24 cellular contexts compared by ENCODE assay signal in genomic region chr2:124683536-124684407, GRCh38.
DNase-seq lines count a peak whose midpoint lies in the region; ATAC-seq and TF ChIP-seq lines count a peak whose summit lies in the region.
"Had no signal": no experiment of that assay in that cellular context is flagged by ENCODE, and none has a peak within 500 bp of the region (broad histone marks: within the 10 kb centered on the region; RNA-seq: fewer than 3 reads in every experiment).

No MANE protein-coding gene starts in this region.

- TF ChIP-seq CTCF in fibroblast of pulmonary artery (IDR thresholded peaks at IDR 0.05; ENCODE audit: low read length, missing control alignments) (no peak), right atrium auricular region (IDR thresholded peaks at IDR 0.05) (no peak)

- no peaks in the 10 kb centered on the region for H3K36me3 ChIP-seq in right atrium auricular region
- H3K36me3 ChIP-seq: esophagus squamous epithelium, heart left ventricle, ovary, stomach, upper lobe of right lung had no signal

- H3K27ac ChIP-seq in right atrium auricular region: no peak overlapping the region
- H3K27ac ChIP-seq: esophagus squamous epithelium, heart left ventricle, ovary, RWPE1, stomach, upper lobe of right lung had no signal

- no peaks in the 10 kb centered on the region for H3K4me1 ChIP-seq in right atrium auricular region
- H3K4me1 ChIP-seq: esophagus squamous epithelium, heart left ventricle, stomach, upper lobe of right lung had no signal

- no peaks in the 10 kb centered on the region for H3K9me3 ChIP-seq in right atrium auricular region
- H3K9me3 ChIP-seq: ovary, upper lobe of right lung had no signal

- H3K4me3 ChIP-seq in fibroblast of pulmonary artery (replicated peaks; ENCODE audit: low read depth, low read length) (no peak overlapping the region), right atrium auricular region (no peak overlapping the region)
- H3K4me3 ChIP-seq: esophagus squamous epithelium, heart left ventricle, lung, ovary, stomach, upper lobe of right lung had no signal

- ATAC-seq in GM21381 (IDR thresholded peaks at IDR 0.05; ENCODE audit: unreplicated experiment) (no peak), left lobe of liver (no peak), HG02970 (IDR thresholded peaks at IDR 0.05; ENCODE audit: low FRiP score, unreplicated experiment) (no peak)
- ATAC-seq: heart left ventricle, upper lobe of right lung had no signal

- DNase-seq in DMS153 treated with DMSO at 0.1 percent for 48 hours (lab: John Stamatoyannopoulos, UW; ENCODE audit: unreplicated experiment) (peak; percentile 63), NCI-H1105 (lab: John Stamatoyannopoulos, UW) (peak; percentile 67), NCI-H345 treated with DMSO at 0.1 percent for 48 hours (lab: John Stamatoyannopoulos, UW; ENCODE audit: unreplicated experiment) (peak; percentile 74), fibroblast of pulmonary artery (ENCODE audit: low read depth) (peak; percentile 13), left lobe of liver (ENCODE audit: low spot score) (no peak), right atrium auricular region (ENCODE audit: low spot score) (no peak)
- DNase-seq: activated CD4-positive, alpha-beta T cell treated with anti-CD3 and anti-CD28 coated beads, Interleukin-2, amount 10 ng/mL, durations not matched to agents 7 days and 5 days; activated CD8-positive, alpha-beta memory T cell treated with anti-CD3 and anti-CD28 coated beads, Interleukin-2, amount 50 U/mL, for 48 hours; activated effector memory CD4-positive, alpha-beta T cell treated with anti-CD3 and anti-CD28 coated beads, Interleukin-2, amount 50 U/mL, for 16 hours; CD4-positive, alpha-beta memory T cell; effector CD8-positive, alpha-beta T cell; esophagus squamous epithelium; heart left ventricle; HFFc6; naive B cell; NCI-H187; ovary; stimulated activated CD4-positive, alpha-beta T cell treated with anti-CD3 and anti-CD28 coated beads, Interleukin-2, amount 100 ng/mL, for 24 hours; stomach; upper lobe of right lung had no signal

- H3K27me3 ChIP-seq in right atrium auricular region: no peaks in the 10 kb centered on the region
- H3K27me3 ChIP-seq: esophagus squamous epithelium, heart left ventricle, ovary, stomach, upper lobe of right lung had no signal

Comparison
In these comparisons a context has a peak if more than half of its experiments do, and no peak if none do; other contexts are left out.
1. DNase-seq: peak in DMS153 treated with DMSO at 0.1 percent for 48 hours (single experiment), NCI-H1105 (single experiment), NCI-H345 treated with DMSO at 0.1 percent for 48 hours (single experiment) and fibroblast of pulmonary artery (single experiment); none in left lobe of liver (single experiment) and right atrium auricular region (single experiment).